Comparison of ENCODE assay signal across 9 cellular contexts in genomic region chr11:36492724-36493304, GRCh38. TPM values are rescaled to one million over a fixed set of nuclear protein-coding genes. Genes with fewer than 3 reads are reported as not detected.
DNase-seq lines count a peak whose midpoint lies in the region; ATAC-seq and TF ChIP-seq lines count a peak whose summit lies in the region.
"Had no signal": no experiment of that assay in that cellular context is flagged by ENCODE, and none has a peak within 500 bp of the region (broad histone marks: within the 10 kb centered on the region; RNA-seq: fewer than 3 reads in every experiment).

No MANE protein-coding gene starts in this region.

- H3K36me3 Mint-ChIP-seq in HFFc6 (ENCODE audit: low read depth) = peaks cover 15% of the 10 kb centered on the region

- ATAC-seq in GM21423 (IDR thresholded peaks at IDR 0.05; ENCODE audit: unreplicated experiment) = no peak

- H3K27ac ChIP-seq in stomach = no peak overlapping the region
- H3K27ac ChIP-seq: BLaER1 had no signal

- H3K4me1 Mint-ChIP-seq in HFFc6 (ENCODE audit: low read depth) = peaks cover 30% of the 10 kb centered on the region

- H3K4me1 ChIP-seq in stomach = peaks cover 0 to 7% (median 0%) of the 10 kb centered on the region in 4 donors

- H3K9me3 Mint-ChIP-seq in HFFc6 = no peaks in the 10 kb centered on the region

- H3K9me3 ChIP-seq in stomach = no peaks in the 10 kb centered on the region
- H3K9me3 ChIP-seq: BLaER1 had no signal

- in situ Hi-C loops in astrocyte of the spinal cord (cut with HindIII; ENCODE audit: low sequenced_read_pairs) = no loop called here

- H3K27me3 Mint-ChIP-seq in HFFc6 (ENCODE audit: insufficient read depth) = no peaks in the 10 kb centered on the region

- TF ChIP-seq CTCF in HFFc6 (IDR thresholded peaks at IDR 0.05) (peak; percentile 92), astrocyte of the spinal cord (IDR thresholded peaks at IDR 0.05; ENCODE audit: low read depth, low read length) (peak; percentile 69), stomach (IDR thresholded peaks at IDR 0.05) (peak in 5 of 7 experiments; percentile 43 to 75 (median 57))

- H3K4me3 ChIP-seq in astrocyte of the spinal cord (ENCODE audit: low read depth, low read length) = no peak overlapping the region
- H3K4me3 ChIP-seq in stomach = no peak overlapping the region
- H3K4me3 ChIP-seq: BLaER1 had no signal

- H3K27me3 ChIP-seq in stomach = no peaks in the 10 kb centered on the region
- H3K27me3 ChIP-seq: BLaER1 had no signal

- peak; percentile 60 for DNase-seq in DMS53 (lab: John Stamatoyannopoulos, UW)
- no peak for DNase-seq in DMS53 treated with DMSO at 0.1 percent for 48 hours (lab: John Stamatoyannopoulos, UW; ENCODE audit: unreplicated experiment)
- peak; percentile 25 for DNase-seq in HFFc6
- DNase-seq in NCI-H69 (lab: John Stamatoyannopoulos, UW) = peak; percentile 62
- DNase-seq in astrocyte of the spinal cord (ENCODE audit: low read depth, low spot score) = peak; percentile 57
- DNase-seq in iPS-NIHi7 (ENCODE audit: extremely low spot score) = peak; percentile 53
- no peak for DNase-seq in stomach

- H3K27ac Mint-ChIP-seq in HFFc6 = peak overlapping the region; percentile 10; the same call in 1 of the 2 replicates

- TF ChIP-seq EP300 in stomach (IDR thresholded peaks at IDR 0.05) = no peak

- peaks cover 38 to 100% (median 92%) of the 10 kb centered on the region in 4 donors for H3K36me3 ChIP-seq in stomach

- TF ChIP-seq POLR2A in stomach (IDR thresholded peaks at IDR 0.05) = no peak

- intact Hi-C loops in stomach (cut with DNase I; ENCODE audit: low total_unique reads) = no loop called here

- H3K4me3 Mint-ChIP-seq in HFFc6 = no peak overlapping the region

RNA-seq across cellular contexts. Expression of gene TRAF6, which starts 17.3 kb away (rescaled TPM):
- 1 to 10 TPM; 7.9 to 9.5 (median 8.3) TPM for total RNA-seq in HFFc6 (2021; fragmentation: NEBNext Ultra II Directional; extraction: Animal tissue kit (Norgen Biotek cat#: 25700))
- 10 to 100 TPM in 3 of 5 donors, 1 to 10 TPM in 2; 1.2 to 19.2 (median 11.4) TPM for total RNA-seq in stomach
- polyA plus RNA-seq in stomach = 1 to 10 TPM; 2.2 to 3.8 (median 2.3) TPM

Comparison
In these comparisons a context has a peak if more than half of its experiments do, and no peak if none do; other contexts are left out.
1. DNase-seq: peak in DMS53 (single experiment), HFFc6 (single experiment), NCI-H69 (single experiment), astrocyte of the spinal cord (single experiment) and iPS-NIHi7 (single experiment); none in DMS53 treated with DMSO at 0.1 percent for 48 hours (single experiment) and stomach (single experiment).
2. Peak in every context shown above with its lines, with median percentiles within 50 percentile points of each other: CTCF ChIP-seq.